In the genomic region with DNA sequence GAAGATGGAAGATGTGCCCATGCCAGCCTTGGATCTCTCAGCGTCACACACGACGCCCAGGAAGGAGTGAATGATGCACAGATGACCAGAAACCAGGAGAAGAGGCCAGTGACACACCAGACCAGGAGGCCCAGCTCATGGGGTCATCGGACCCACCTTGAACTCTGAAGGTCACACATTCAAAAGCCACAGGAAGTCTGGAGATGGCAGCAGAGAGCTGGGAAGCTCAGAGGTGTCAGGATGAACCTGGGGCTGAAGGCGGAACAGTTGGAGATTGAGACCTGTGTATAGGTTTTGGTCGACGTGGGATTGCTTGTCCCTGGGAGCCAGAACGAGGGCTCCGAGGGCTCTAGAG, we compare ENCODE assay signal across 1 cellular context.
TF ChIP-seq lines count a peak whose summit lies in the region.

No MANE protein-coding gene starts in this region.

TF ChIP-seq in HepG2, 621 proteins besides CTCF, POLR2A, EP300 and RAD21 (continued from another document):
- TF ChIP-seq, protein P1, sequence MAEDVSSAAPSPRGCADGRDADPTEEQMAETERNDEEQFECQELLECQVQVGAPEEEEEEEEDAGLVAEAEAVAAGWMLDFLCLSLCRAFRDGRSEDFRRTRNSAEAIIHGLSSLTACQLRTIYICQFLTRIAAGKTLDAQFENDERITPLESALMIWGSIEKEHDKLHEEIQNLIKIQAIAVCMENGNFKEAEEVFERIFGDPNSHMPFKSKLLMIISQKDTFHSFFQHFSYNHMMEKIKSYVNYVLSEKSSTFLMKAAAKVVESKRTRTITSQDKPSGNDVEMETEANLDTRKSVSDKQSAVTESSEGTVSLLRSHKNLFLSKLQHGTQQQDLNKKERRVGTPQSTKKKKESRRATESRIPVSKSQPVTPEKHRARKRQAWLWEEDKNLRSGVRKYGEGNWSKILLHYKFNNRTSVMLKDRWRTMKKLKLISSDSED (CRISPR knock-in tag; IDR thresholded peaks at IDR 0.05), result no peak
- TF ChIP-seq NFE2L1 (CRISPR knock-in tag; IDR thresholded peaks at IDR 0.05; ENCODE audit: borderline replicate concordance), result no peak
- no peak for TF ChIP-seq ZNF335 (CRISPR knock-in tag; IDR thresholded peaks at IDR 0.05)
- no peak for TF ChIP-seq MTF1 (CRISPR knock-in tag; IDR thresholded peaks at IDR 0.05)
- no peak for TF ChIP-seq ZBTB43 (CRISPR knock-in tag; conservative IDR thresholded peaks at IDR 0.05)
- peak; percentile 14 for TF ChIP-seq RBM22 (optimal IDR thresholded peaks at IDR 0.05; ENCODE audit: low read length)
- TF ChIP-seq, protein P2, sequence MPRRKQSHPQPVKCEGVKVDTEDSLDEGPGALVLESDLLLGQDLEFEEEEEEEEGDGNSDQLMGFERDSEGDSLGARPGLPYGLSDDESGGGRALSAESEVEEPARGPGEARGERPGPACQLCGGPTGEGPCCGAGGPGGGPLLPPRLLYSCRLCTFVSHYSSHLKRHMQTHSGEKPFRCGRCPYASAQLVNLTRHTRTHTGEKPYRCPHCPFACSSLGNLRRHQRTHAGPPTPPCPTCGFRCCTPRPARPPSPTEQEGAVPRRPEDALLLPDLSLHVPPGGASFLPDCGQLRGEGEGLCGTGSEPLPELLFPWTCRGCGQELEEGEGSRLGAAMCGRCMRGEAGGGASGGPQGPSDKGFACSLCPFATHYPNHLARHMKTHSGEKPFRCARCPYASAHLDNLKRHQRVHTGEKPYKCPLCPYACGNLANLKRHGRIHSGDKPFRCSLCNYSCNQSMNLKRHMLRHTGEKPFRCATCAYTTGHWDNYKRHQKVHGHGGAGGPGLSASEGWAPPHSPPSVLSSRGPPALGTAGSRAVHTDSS (CRISPR knock-in tag; conservative IDR thresholded peaks at IDR 0.05), result no peak
- no peak for TF ChIP-seq KDM4B (CRISPR knock-in tag; IDR thresholded peaks at IDR 0.05)
- TF ChIP-seq ZNF143 (CRISPR knock-in tag; IDR thresholded peaks at IDR 0.05), result no peak
- TF ChIP-seq ZBTB4 (CRISPR knock-in tag; IDR thresholded peaks at IDR 0.05; ENCODE audit: borderline replicate concordance), result no peak
- no peak for TF ChIP-seq SMYD3 (CRISPR knock-in tag; IDR thresholded peaks at IDR 0.05)
- TF ChIP-seq KLF11 (CRISPR knock-in tag; IDR thresholded peaks at IDR 0.05), result no peak
- no peak for TF ChIP-seq SOX13 (IDR thresholded peaks at IDR 0.05)
- no peak for TF ChIP-seq SOX13 (CRISPR knock-in tag; conservative IDR thresholded peaks at IDR 0.05 in 1 of 2, IDR thresholded peaks at IDR 0.05 in 1 of 2)
- TF ChIP-seq ZNF687 (CRISPR knock-in tag; IDR thresholded peaks at IDR 0.05), result peak; percentile 11; the same call in 1 of the 2 replicates
- TF ChIP-seq ZNF720 (CRISPR knock-in tag; IDR thresholded peaks at IDR 0.05), result no peak
